ENCODE assay signal across 8 cellular contexts in genomic region chr7:138982204-138982623, GRCh38. TPM values are rescaled to one million over a fixed set of nuclear protein-coding genes. Genes with fewer than 3 reads are reported as not detected.
DNase-seq lines count a peak whose midpoint lies in the region; ATAC-seq lines count a peak whose summit lies in the region.

No MANE protein-coding gene starts in this region.

- intact Hi-C loops in activated CD4-positive, alpha-beta T cell treated with anti-CD3 and anti-CD28 coated beads, Interleukin-2, amount 10 ng/mL, durations not matched to agents 24 days and 14 days (cut with micrococcal nuclease): loop anchor here (5.0 kb wide), 1 partner anchor 80 kb away; no protein-coding TSS in a partner anchor

- no peaks in the 10 kb centered on the region for H3K9me3 Mint-ChIP-seq in activated CD4-positive, alpha-beta T cell treated with anti-CD3 and anti-CD28 coated beads, Interleukin-2, amount 10 ng/mL, durations not matched to agents 24 days and 14 days
- H3K9me3 Mint-ChIP-seq in activated CD8-positive, alpha-beta T cell treated with anti-CD3 and anti-CD28 coated beads, Interleukin-2, amount 10 ng/mL, durations not matched to agents 7 days and 5 days (ENCODE audit: insufficient read depth): no peaks in the 10 kb centered on the region

- H3K27me3 Mint-ChIP-seq in activated CD4-positive, alpha-beta T cell treated with anti-CD3 and anti-CD28 coated beads, Interleukin-2, amount 10 ng/mL, durations not matched to agents 24 days and 14 days: peaks cover 61% of the 10 kb centered on the region
- H3K27me3 Mint-ChIP-seq in activated CD8-positive, alpha-beta T cell treated with anti-CD3 and anti-CD28 coated beads, Interleukin-2, amount 10 ng/mL, durations not matched to agents 7 days and 5 days (ENCODE audit: low read depth): peaks cover 47% of the 10 kb centered on the region

- H3K4me1 ChIP-seq in iPS-18a (ENCODE audit: control insufficient read depth, low read depth, low read length) (peaks cover 9% of the 10 kb centered on the region), subcutaneous abdominal adipose tissue (ENCODE audit: control insufficient read depth in 5 of 5, insufficient read depth in 5 of 5, low read length in 5 of 5) (peaks cover 0 to 21% (median 16%) of the 10 kb centered on the region in 5 donors)

- no peak overlapping the region for H3K27ac Mint-ChIP-seq in activated CD4-positive, alpha-beta T cell treated with anti-CD3 and anti-CD28 coated beads, Interleukin-2, amount 10 ng/mL, durations not matched to agents 24 days and 14 days
- H3K27ac Mint-ChIP-seq in activated CD8-positive, alpha-beta T cell treated with anti-CD3 and anti-CD28 coated beads, Interleukin-2, amount 10 ng/mL, durations not matched to agents 7 days and 5 days: peak overlapping the region; percentile 36

- H3K9ac ChIP-seq in iPS-18a (ENCODE audit: low read length): peak overlapping the region; percentile 41
- H3K9ac ChIP-seq in subcutaneous abdominal adipose tissue (ENCODE audit: low read length in 5 of 5): peak overlapping the region in 2 of 5 donors; percentile 59 to 67

- H3K27me3 ChIP-seq in iPS-18a (ENCODE audit: control insufficient read depth, insufficient read depth, low read length) (peaks cover 18% of the 10 kb centered on the region), subcutaneous abdominal adipose tissue (ENCODE audit: control insufficient read depth in 5 of 5, insufficient read depth in 4 of 5, low read length in 5 of 5) (peaks cover 0 to 14% (median 11%) of the 10 kb centered on the region in 5 donors)

- DNase-seq in activated CD4-positive, alpha-beta T cell treated with anti-CD3 and anti-CD28 coated beads, Interleukin-2, amount 10 ng/mL, durations not matched to agents 24 days and 14 days: no peak
- no peak for DNase-seq in activated CD4-positive, alpha-beta T cell treated with anti-CD3 and anti-CD28 coated beads, Interleukin-2, amount 50 U/mL, for 48 hours
- DNase-seq in activated CD8-positive, alpha-beta T cell treated with anti-CD3 and anti-CD28 coated beads, Interleukin-2, amount 10 ng/mL, durations not matched to agents 7 days and 5 days: no peak
- DNase-seq in germinal center (ENCODE audit: low spot score) (no peak), C1 segment of cervical spinal cord (lab: John Stamatoyannopoulos, UW) (no peak)

- H3K36me3 ChIP-seq in iPS-18a (ENCODE audit: control insufficient read depth, low read depth, low read length) (no peaks in the 10 kb centered on the region), subcutaneous abdominal adipose tissue (ENCODE audit: control insufficient read depth in 5 of 5, insufficient read depth in 5 of 5, low read length in 5 of 5) (no peaks in the 10 kb centered on the region)

- peak overlapping the region; percentile 56 for H3K4me3 Mint-ChIP-seq in activated CD4-positive, alpha-beta T cell treated with anti-CD3 and anti-CD28 coated beads, Interleukin-2, amount 10 ng/mL, durations not matched to agents 24 days and 14 days
- peak overlapping the region; percentile 63 for H3K4me3 Mint-ChIP-seq in activated CD8-positive, alpha-beta T cell treated with anti-CD3 and anti-CD28 coated beads, Interleukin-2, amount 10 ng/mL, durations not matched to agents 7 days and 5 days

- CTCF ChIA-PET in activated CD8-positive, alpha-beta T cell treated with anti-CD3 and anti-CD28 coated beads, Interleukin-2, amount 10 ng/mL, durations not matched to agents 7 days and 5 days (lab: Charles Lee): interaction anchor here (0.6 to 6.3 kb wide), 9 partner anchors 17 to 1061 kb away, joined by 3 to 56 read pairs (median 3); no protein-coding TSS in a partner anchor

- POLR2A ChIA-PET in activated CD8-positive, alpha-beta T cell treated with anti-CD3 and anti-CD28 coated beads, Interleukin-2, amount 10 ng/mL, durations not matched to agents 7 days and 5 days (lab: Charles Lee): interaction anchor here (0.6 kb wide), 1 partner anchor 12 kb away, joined by 3 read pairs; no protein-coding TSS in a partner anchor

- no peaks in the 10 kb centered on the region for H3K9me3 ChIP-seq in iPS-18a (ENCODE audit: control insufficient read depth, low read depth, low read length)
- no peaks in the 10 kb centered on the region for H3K9me3 ChIP-seq in subcutaneous abdominal adipose tissue (ENCODE audit: control insufficient read depth in 5 of 5, low read length in 5 of 5)

- no peaks in the 10 kb centered on the region for H3K36me3 Mint-ChIP-seq in activated CD4-positive, alpha-beta T cell treated with anti-CD3 and anti-CD28 coated beads, Interleukin-2, amount 10 ng/mL, durations not matched to agents 24 days and 14 days (ENCODE audit: low read depth)
- peaks cover 5% of the 10 kb centered on the region for H3K36me3 Mint-ChIP-seq in activated CD8-positive, alpha-beta T cell treated with anti-CD3 and anti-CD28 coated beads, Interleukin-2, amount 10 ng/mL, durations not matched to agents 7 days and 5 days (ENCODE audit: low read depth)

- peaks cover 11% of the 10 kb centered on the region for H3K4me1 Mint-ChIP-seq in activated CD4-positive, alpha-beta T cell treated with anti-CD3 and anti-CD28 coated beads, Interleukin-2, amount 10 ng/mL, durations not matched to agents 24 days and 14 days
- peaks cover 20% of the 10 kb centered on the region for H3K4me1 Mint-ChIP-seq in activated CD8-positive, alpha-beta T cell treated with anti-CD3 and anti-CD28 coated beads, Interleukin-2, amount 10 ng/mL, durations not matched to agents 7 days and 5 days (ENCODE audit: low read depth)

- ATAC-seq in activated CD8-positive, alpha-beta T cell treated with anti-CD3 and anti-CD28 coated beads, Interleukin-2, amount 10 ng/mL, durations not matched to agents 7 days and 5 days: no peak
- no peak for ATAC-seq in HG03025 (IDR thresholded peaks at IDR 0.05; ENCODE audit: low FRiP score, unreplicated experiment)

- H3K4me3 ChIP-seq in iPS-18a (ENCODE audit: low read length) (peak overlapping the region; percentile 60), subcutaneous abdominal adipose tissue (ENCODE audit: low read depth in 1 of 5, low read length in 5 of 5) (peak overlapping the region; percentile 49 to 81 (median 63))

- H3K27ac ChIP-seq in iPS-18a (ENCODE audit: low read length) (no peak overlapping the region), subcutaneous abdominal adipose tissue (ENCODE audit: low read depth, low read length) (no peak overlapping the region)

RNA-seq across cellular contexts. Expression of gene KIAA1549, which starts 1.0 kb away (rescaled TPM):
- total RNA-seq in activated CD4-positive, alpha-beta T cell treated with anti-CD3 and anti-CD28 coated beads, Interleukin-2, amount 10 ng/mL, durations not matched to agents 24 days and 14 days: 0.77 and 0.95 TPM in 2 replicates
- total RNA-seq in activated CD8-positive, alpha-beta T cell treated with anti-CD3 and anti-CD28 coated beads, Interleukin-2, amount 10 ng/mL, durations not matched to agents 7 days and 5 days: 1 to 10 TPM; 1.2 to 1.5 TPM

RNA-seq across cellular contexts. Expression of gene ZC3HAV1L, which starts 53.6 kb away (rescaled TPM):
- total RNA-seq in activated CD4-positive, alpha-beta T cell treated with anti-CD3 and anti-CD28 coated beads, Interleukin-2, amount 10 ng/mL, durations not matched to agents 24 days and 14 days: 36.5 and 38.5 TPM in 2 replicates
- 10 to 100 TPM; 17.3 to 20.2 TPM for total RNA-seq in activated CD8-positive, alpha-beta T cell treated with anti-CD3 and anti-CD28 coated beads, Interleukin-2, amount 10 ng/mL, durations not matched to agents 7 days and 5 days
